In the genomic region with DNA sequence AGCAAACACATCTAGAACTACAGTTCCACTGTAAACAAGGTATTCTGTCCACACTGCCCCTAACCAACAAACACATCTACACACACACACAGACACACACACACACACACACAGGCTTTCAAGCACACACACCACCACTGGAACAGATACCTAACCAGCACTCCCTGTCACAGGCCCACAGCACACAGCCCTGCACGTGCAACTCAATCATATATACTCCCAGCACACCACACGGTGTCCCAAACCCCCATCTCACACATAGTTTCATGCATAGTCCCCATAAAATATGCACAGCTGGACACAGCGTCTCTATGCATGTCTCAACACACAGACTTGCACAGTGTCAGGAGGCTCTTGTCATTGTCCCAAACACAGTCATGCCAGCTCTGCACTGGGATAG, we compare ENCODE assay signal across 14 cellular contexts. TPM values are rescaled to one million over a fixed set of nuclear protein-coding genes. Genes with fewer than 3 reads are reported as not detected.
"Had no signal": no experiment of that assay in that cellular context is flagged by ENCODE, and none has a peak within 500 bp of the region (broad histone marks: within the 10 kb centered on the region; RNA-seq: fewer than 3 reads in every experiment).

No MANE protein-coding gene starts in this region.

- ATAC-seq: activated CD8-positive, alpha-beta T cell treated with anti-CD3 and anti-CD28 coated beads for 36 hours; activated T-cell treated with anti-CD3 and anti-CD28 coated beads, Interleukin-2, amount 50 U/mL, for 72 hours; gastroesophageal sphincter had no signal

- H3K27ac Mint-ChIP-seq: activated CD8-positive, alpha-beta T cell treated with anti-CD3 and anti-CD28 coated beads for 36 hours; activated naive CD8-positive, alpha-beta T cell treated with anti-CD3 and anti-CD28 coated beads, Interleukin-2, amount 10 ng/mL, durations not matched to agents 7 days and 5 days; activated T-cell treated with anti-CD3 and anti-CD28 coated beads, Interleukin-2, amount 50 U/mL, for 72 hours; mesothelial cell of epicardium had no signal

- H3K4me3 ChIP-seq: gastroesophageal sphincter, upper lobe of right lung had no signal

- H3K36me3 Mint-ChIP-seq: activated naive CD8-positive, alpha-beta T cell treated with anti-CD3 and anti-CD28 coated beads, Interleukin-2, amount 10 ng/mL, durations not matched to agents 7 days and 5 days; mesothelial cell of epicardium had no signal

- H3K9me3 ChIP-seq: gastroesophageal sphincter, upper lobe of right lung had no signal

- H3K9me3 Mint-ChIP-seq: activated CD8-positive, alpha-beta T cell treated with anti-CD3 and anti-CD28 coated beads for 36 hours; activated naive CD8-positive, alpha-beta T cell treated with anti-CD3 and anti-CD28 coated beads, Interleukin-2, amount 10 ng/mL, durations not matched to agents 7 days and 5 days; activated T-cell treated with anti-CD3 and anti-CD28 coated beads, Interleukin-2, amount 50 U/mL, for 72 hours; mesothelial cell of epicardium had no signal

- DNase-seq: activated CD4-positive, alpha-beta T cell treated with anti-CD3 and anti-CD28 coated beads for 1 hour; activated CD8-positive, alpha-beta memory T cell treated with anti-CD3 and anti-CD28 coated beads, Interleukin-2, amount 50 U/mL, for 4 hours; activated CD8-positive, alpha-beta T cell treated with anti-CD3 and anti-CD28 coated beads for 36 hours; activated naive CD8-positive, alpha-beta T cell treated with anti-CD3 and anti-CD28 coated beads, Interleukin-2, amount 10 ng/mL, durations not matched to agents 7 days and 5 days; activated T-cell treated with anti-CD3 and anti-CD28 coated beads, Interleukin-2, amount 50 U/mL, for 72 hours; kidney glomerular epithelial cell; small intestine; T1000; upper lobe of right lung had no signal

- H3K4me3 Mint-ChIP-seq: activated CD8-positive, alpha-beta T cell treated with anti-CD3 and anti-CD28 coated beads for 36 hours; activated naive CD8-positive, alpha-beta T cell treated with anti-CD3 and anti-CD28 coated beads, Interleukin-2, amount 10 ng/mL, durations not matched to agents 7 days and 5 days; activated T-cell treated with anti-CD3 and anti-CD28 coated beads, Interleukin-2, amount 50 U/mL, for 72 hours; mesothelial cell of epicardium had no signal

- H3K36me3 ChIP-seq: gastroesophageal sphincter, upper lobe of right lung had no signal

- H3K27ac ChIP-seq: gastroesophageal sphincter, upper lobe of right lung had no signal

- H3K27me3 ChIP-seq: gastroesophageal sphincter had no signal

RNA-seq across cellular contexts. Expression of a gene that starts 28.4 kb away (rescaled TPM):
- total RNA-seq: activated CD8-positive, alpha-beta T cell treated with anti-CD3 and anti-CD28 coated beads for 36 hours; activated naive CD8-positive, alpha-beta T cell treated with anti-CD3 and anti-CD28 coated beads, Interleukin-2, amount 10 ng/mL, durations not matched to agents 7 days and 5 days; activated T-cell treated with anti-CD3 and anti-CD28 coated beads, Interleukin-2, amount 50 U/mL, for 72 hours; aorta; endothelial cell of umbilical vein; mesothelial cell of epicardium; myocyte; upper lobe of right lung had no signal
- polyA plus RNA-seq: endothelial cell of umbilical vein had no signal

RNA-seq across cellular contexts. Expression of a gene that starts 43.1 kb away (rescaled TPM):
- total RNA-seq: activated naive CD8-positive, alpha-beta T cell treated with anti-CD3 and anti-CD28 coated beads, Interleukin-2, amount 10 ng/mL, durations not matched to agents 7 days and 5 days; aorta; endothelial cell of umbilical vein; gastroesophageal sphincter; mesothelial cell of epicardium; myocyte had no signal
- polyA plus RNA-seq: aorta, endothelial cell of umbilical vein had no signal
